7 cellular contexts compared by ENCODE assay signal in the genomic region with DNA sequence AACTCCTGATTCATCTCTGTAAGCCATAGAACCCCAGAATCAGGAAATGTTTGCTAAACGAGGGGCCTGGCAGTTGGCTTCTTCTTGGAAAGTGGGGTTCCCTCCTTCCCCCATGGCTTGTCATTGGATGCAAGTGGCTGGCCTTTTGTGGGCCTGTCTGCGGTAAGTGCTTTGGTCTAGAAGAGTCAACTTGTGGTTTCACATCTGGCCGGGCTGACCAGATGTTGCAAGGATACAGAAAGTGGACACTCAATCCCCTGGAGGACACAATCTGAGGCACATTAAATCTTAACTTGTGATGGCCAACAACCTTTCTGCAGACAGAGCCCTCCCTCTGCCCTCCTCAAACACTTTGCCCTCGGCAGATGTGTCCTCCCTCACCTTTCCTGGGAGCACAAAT. TPM values are rescaled to one million over a fixed set of nuclear protein-coding genes. Genes with fewer than 3 reads are reported as not detected.
A peak's percentile ranks its signal among the peaks of the same experiment; 100 is the strongest.
DNase-seq lines count a peak whose midpoint lies in the region; ATAC-seq and TF ChIP-seq lines count a peak whose summit lies in the region.

No MANE protein-coding gene starts in this region.

- peaks cover 2 to 7% (median 3%) of the 10 kb centered on the region in 3 experiments; a peak in 4 of 7 replicates for H3K36me3 Mint-ChIP-seq in H9 (ENCODE audit: insufficient read depth in 1 of 3, low read depth in 3 of 3)
- H3K36me3 Mint-ChIP-seq in stimulated activated memory B cell treated with anti-CD40 and anti-IgM and Interleukin-4, amounts not matched to agents 10 μg/mL and 1 μg/mL and 100 μg/mL, for 72 hours: no peaks in the 10 kb centered on the region

- H3K27ac Mint-ChIP-seq in H9: no peak overlapping the region
- H3K27ac Mint-ChIP-seq in stimulated activated memory B cell treated with anti-CD40 and anti-IgM and Interleukin-4, amounts not matched to agents 10 μg/mL and 1 μg/mL and 100 μg/mL, for 72 hours: peak overlapping the region; percentile 89

- no CpG with 5 or more reads among the region's 4 CpGs for WGBS in H9 (ENCODE audit: extremely low coverage, insufficient read length, low lambda C conversion rate)

- TF ChIP-seq CTCF in H9 (conservative IDR thresholded peaks at IDR 0.05) (no peak), fibroblast of lung (conservative IDR thresholded peaks at IDR 0.05 in 1 of 2, IDR thresholded peaks at IDR 0.05 in 1 of 2; ENCODE audit: low read depth in 1 of 2, low read length in 2 of 2) (no peak)

- H3K4me1 ChIP-seq in H9 (ENCODE audit: insufficient read depth, low read length) (no peaks in the 10 kb centered on the region; the same call in 1 of the 2 replicates), SJSA1 (replicated peaks) (peaks cover 10% of the 10 kb centered on the region; the same call in 1 of the 2 replicates), fibroblast of lung (ENCODE audit: control insufficient read depth, extremely low read depth, insufficient read depth, low read length) (peaks cover 7% of the 10 kb centered on the region)

- H2BK120ac ChIP-seq in H9 (ENCODE audit: low read depth, low read length, poor library complexity, severe bottlenecking): no peak overlapping the region

- H3K23me2 ChIP-seq in H9 (ENCODE audit: insufficient read length, low read depth, low read length, poor library complexity, severe bottlenecking): peaks cover 11% of the 10 kb centered on the region

- H3K4me3 Mint-ChIP-seq in H9: peak overlapping the region; percentile 87 to 93
- H3K4me3 Mint-ChIP-seq in stimulated activated memory B cell treated with anti-CD40 and anti-IgM and Interleukin-4, amounts not matched to agents 10 μg/mL and 1 μg/mL and 100 μg/mL, for 72 hours: peak overlapping the region; percentile 89

- no peak overlapping the region for H3K56ac ChIP-seq in H9 (ENCODE audit: insufficient read length, low read depth, low read length)

- no peak overlapping the region for H3K14ac ChIP-seq in H9 (ENCODE audit: insufficient read depth, low read length)

- H4K5ac ChIP-seq in H9 (ENCODE audit: insufficient read length, low read depth, low read length): no peak overlapping the region

- H3K4ac ChIP-seq in H9 (ENCODE audit: low read depth, low read length): no peak overlapping the region

- H3K4me3 ChIP-seq in SJSA1 (peak overlapping the region; percentile 63), fibroblast of lung (replicated peaks in 1 of 4; ENCODE audit: control extremely low read depth in 1 of 4, insufficient read depth in 1 of 4, low read depth in 3 of 4, low read length in 4 of 4) (peak overlapping the region; percentile 53 to 76 (median 71))

- no peak overlapping the region for H2BK5ac ChIP-seq in H9 (ENCODE audit: insufficient read length, low read length)

- peaks cover 11% of the 10 kb centered on the region for H3K27me3 Mint-ChIP-seq in H9 (ENCODE audit: low read depth)
- no peaks in the 10 kb centered on the region for H3K27me3 Mint-ChIP-seq in stimulated activated memory B cell treated with anti-CD40 and anti-IgM and Interleukin-4, amounts not matched to agents 10 μg/mL and 1 μg/mL and 100 μg/mL, for 72 hours

- no peaks in the 10 kb centered on the region for H3K79me1 ChIP-seq in H9 (ENCODE audit: insufficient read depth, low read depth, low read length, poor library complexity, severe bottlenecking)

- H4K20me1 ChIP-seq in H9 (ENCODE audit: control insufficient read depth, insufficient read depth, insufficient read length) (no peaks in the 10 kb centered on the region), fibroblast of lung (ENCODE audit: control insufficient read depth, extremely low read depth, insufficient read depth, low read length) (no peaks in the 10 kb centered on the region)

- no peak overlapping the region for H3K27ac ChIP-seq in H9 (ENCODE audit: insufficient read length, low read depth, low read length)
- no peak overlapping the region for H3K27ac ChIP-seq in SJSA1
- H3K27ac ChIP-seq in fibroblast of lung (ENCODE audit: insufficient read depth, low read length): no peak overlapping the region

- H3K27me3 ChIP-seq in H9 (ENCODE audit: insufficient read depth, low read length): no peaks in the 10 kb centered on the region
- H3K27me3 ChIP-seq in SJSA1 (replicated peaks): no peaks in the 10 kb centered on the region
- H3K27me3 ChIP-seq in fibroblast of lung (ENCODE audit: control insufficient read depth, insufficient read depth, low read length): no peaks in the 10 kb centered on the region

- H3K9me3 Mint-ChIP-seq in H9: no peaks in the 10 kb centered on the region
- no peaks in the 10 kb centered on the region for H3K9me3 Mint-ChIP-seq in stimulated activated memory B cell treated with anti-CD40 and anti-IgM and Interleukin-4, amounts not matched to agents 10 μg/mL and 1 μg/mL and 100 μg/mL, for 72 hours

- ATAC-seq in stimulated activated memory B cell treated with anti-CD40 and anti-IgM and Interleukin-4, amounts not matched to agents 10 μg/mL and 1 μg/mL and 100 μg/mL, for 72 hours: no peak
- ATAC-seq in GM21390 (IDR thresholded peaks at IDR 0.05; ENCODE audit: unreplicated experiment): no peak
- ATAC-seq in HG03565 (IDR thresholded peaks at IDR 0.05; ENCODE audit: unreplicated experiment): no peak

- H3K23ac ChIP-seq in H9 (ENCODE audit: insufficient read length, low read depth, low read length): no peak overlapping the region

- H3K4me2 ChIP-seq in H9 (ENCODE audit: insufficient read depth, insufficient read length, low read length): peak overlapping the region; percentile 84
- H3K4me2 ChIP-seq in fibroblast of lung (ENCODE audit: extremely low read depth, insufficient read depth, low read length): peak overlapping the region; percentile 80

- H3K9ac ChIP-seq in H9 (ENCODE audit: extremely low read depth, insufficient read length, low read length) (no peak overlapping the region), fibroblast of lung (ENCODE audit: insufficient read depth, low read length) (no peak overlapping the region)

- peaks cover 29 to 33% of the 10 kb centered on the region in 2 experiments for H3K4me1 Mint-ChIP-seq in H9
- peaks cover 26% of the 10 kb centered on the region for H3K4me1 Mint-ChIP-seq in stimulated activated memory B cell treated with anti-CD40 and anti-IgM and Interleukin-4, amounts not matched to agents 10 μg/mL and 1 μg/mL and 100 μg/mL, for 72 hours

- H3K36me3 ChIP-seq in SJSA1 (no peaks in the 10 kb centered on the region), fibroblast of lung (ENCODE audit: control insufficient read depth, insufficient read depth, low read length) (no peaks in the 10 kb centered on the region)

- H3K79me2 ChIP-seq in H9 (ENCODE audit: insufficient read depth, low read length) (no peaks in the 10 kb centered on the region), fibroblast of lung (ENCODE audit: control insufficient read depth, insufficient read depth, low read length) (no peaks in the 10 kb centered on the region)

- DNase-seq in H9 (no peak), SJSA1 (ENCODE audit: low read depth in 1 of 2, low spot score in 2 of 2) (no peak), fibroblast of lung (ENCODE audit: low read depth in 2 of 2) (peak in 1 of 2 donors; percentile 51), DMS114 treated with DMSO at 0.1 percent for 48 hours (lab: John Stamatoyannopoulos, UW; ENCODE audit: unreplicated experiment) (no peak)

- H2AK5ac ChIP-seq in H9 (ENCODE audit: insufficient read length, low read length): no peak overlapping the region

- H3K9me3 ChIP-seq in H9 (ENCODE audit: control insufficient read depth, low read depth, low read length): no peaks in the 10 kb centered on the region
- no peaks in the 10 kb centered on the region for H3K9me3 ChIP-seq in SJSA1 (replicated peaks)
- no peaks in the 10 kb centered on the region for H3K9me3 ChIP-seq in fibroblast of lung (ENCODE audit: control insufficient read depth, insufficient read depth, low read depth, low read length)

- H4K8ac ChIP-seq in H9 (replicated peaks; ENCODE audit: insufficient read length, low read depth, low read length): no peak overlapping the region

- H4K91ac ChIP-seq in H9 (ENCODE audit: insufficient read length, low read depth, low read length): no peak overlapping the region

- no peak overlapping the region for H2BK12ac ChIP-seq in H9 (ENCODE audit: insufficient read length, low read depth, low read length)

- no peak overlapping the region for H3K18ac ChIP-seq in H9 (ENCODE audit: insufficient read length, low read depth, low read length)

- no peak overlapping the region for H2AFZ ChIP-seq in H9 (ENCODE audit: low read length)
- H2AFZ ChIP-seq in fibroblast of lung (ENCODE audit: low read length): no peak overlapping the region

- no peak overlapping the region for H2BK20ac ChIP-seq in H9 (ENCODE audit: low read depth, low read length, poor library complexity, severe bottlenecking)

- H3T11ph ChIP-seq in H9 (ENCODE audit: low read length): no peak overlapping the region

- no peak overlapping the region for H2BK15ac ChIP-seq in H9 (ENCODE audit: low read depth, low read length)

RNA-seq across cellular contexts. Expression of gene FAH, which starts 1.1 kb away (rescaled TPM):
- total RNA-seq in H9 (2021) (21.5 and 21.7 TPM in 2 replicates), fibroblast of lung (35.4 and 58.6 TPM in 2 replicates)
- total RNA-seq in SJSA1 (2014; rRNA removed; shearing (Covaris generic)): 34.4 and 41.5 TPM in 2 replicates
- polyA plus RNA-seq in fibroblast of lung: 24.4 and 45.3 TPM in 2 replicates
- polyA plus RNA-seq in fibroblast of lung (2012): 40.0 and 80.5 TPM in 2 replicates
- 72.8 and 154 TPM in 2 replicates for polyA minus RNA-seq in fibroblast of lung (ENCODE audit: low replicate concordance)
